In the genomic region with DNA sequence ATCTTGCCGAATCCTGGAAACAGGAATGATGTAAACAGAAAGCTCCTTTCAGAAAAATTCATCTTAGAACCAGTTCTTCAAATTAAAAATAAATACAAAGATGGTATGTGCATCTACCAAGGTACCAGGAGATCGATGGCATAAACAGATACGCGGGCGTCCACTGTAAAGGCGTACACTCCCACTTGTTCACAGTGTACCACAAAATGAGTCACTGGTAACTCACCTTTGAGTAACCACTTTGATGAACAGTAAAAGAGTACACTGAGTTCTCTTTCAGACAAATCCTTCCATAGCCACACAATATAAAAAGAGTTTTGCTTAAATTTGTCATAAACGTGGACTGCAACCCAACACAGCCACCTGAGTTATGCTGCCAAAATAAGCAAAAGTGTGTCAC, we compare ENCODE assay signal across 26 cellular contexts.
DNase-seq lines count a peak whose midpoint lies in the region; ATAC-seq, FAIRE-seq and TF ChIP-seq lines count a peak whose summit lies in the region.
"Had no signal": no experiment of that assay in that cellular context is flagged by ENCODE, and none has a peak within 500 bp of the region (broad histone marks: within the 10 kb centered on the region; RNA-seq: fewer than 3 reads in every experiment).

No MANE protein-coding gene starts in this region.

- POLR2A ChIA-PET in A549 (lab: Yijun Ruan, JAX): no interaction called here

- no peaks in the 10 kb centered on the region for H3K4me1 Mint-ChIP-seq in T-helper 17 cell
- H3K4me1 Mint-ChIP-seq: stimulated activated naive CD8-positive, alpha-beta T cell treated with anti-CD3 and anti-CD28 coated beads, Interleukin-15, amount 100 ng/mL, for 72 hours had no signal

- peaks cover 2% of the 10 kb centered on the region for H3K36me3 Mint-ChIP-seq in T-helper 17 cell (ENCODE audit: low read depth)
- H3K36me3 Mint-ChIP-seq: naive B cell had no signal

- TF ChIP-seq CTCF in A549 (IDR thresholded peaks at IDR 0.05): no peak

- H3K27ac ChIP-seq in A549: peak overlapping the region; percentile 72 to 78; a peak in 4 of 6 replicates
- H3K27ac ChIP-seq: C4-2B, SJCRH30, transverse colon had no signal

- no peak for TF ChIP-seq EP300 in A549 (IDR thresholded peaks at IDR 0.05)

- CTCF ChIA-PET in A549 (lab: Yijun Ruan, JAX): interaction anchor here (1.1 to 3.1 kb wide), 13 partner anchors 8 to 312 kb away, joined by 3 to 63 read pairs (median 9); no protein-coding TSS in a partner anchor

- no peak overlapping the region for H3K4me3 Mint-ChIP-seq in T-helper 17 cell
- H3K4me3 Mint-ChIP-seq: naive B cell; stimulated activated naive CD8-positive, alpha-beta T cell treated with anti-CD3 and anti-CD28 coated beads, Interleukin-15, amount 100 ng/mL, for 72 hours had no signal

- no peak for ATAC-seq in A549
- no peak for ATAC-seq in T-helper 17 cell
- ATAC-seq in GM21786 (IDR thresholded peaks at IDR 0.05; ENCODE audit: unreplicated experiment): no peak

- H3K27ac Mint-ChIP-seq in T-helper 17 cell: no peak overlapping the region
- H3K27ac Mint-ChIP-seq: naive B cell; stimulated activated naive CD8-positive, alpha-beta T cell treated with anti-CD3 and anti-CD28 coated beads, Interleukin-15, amount 100 ng/mL, for 72 hours had no signal

- H3K9me3 ChIP-seq in A549 (no peaks in the 10 kb centered on the region), T-helper 17 cell (ENCODE audit: control insufficient read depth, low read length, poor library complexity, severe bottlenecking) (no peaks in the 10 kb centered on the region)
- H3K9me3 ChIP-seq: MG63, right atrium auricular region, SJCRH30, transverse colon had no signal

- H3K27me3 Mint-ChIP-seq in T-helper 17 cell: peaks cover 45% of the 10 kb centered on the region

- TF ChIP-seq POLR2A in A549 (IDR thresholded peaks at IDR 0.05; ENCODE audit: low read length): no peak

- H3K4me1 ChIP-seq in A549: peaks cover 11% of the 10 kb centered on the region; the same call in 2 of the 3 replicates
- H3K4me1 ChIP-seq: SJCRH30 had no signal

- no peak for DNase-seq in A549 (ENCODE audit: low read depth in 1 of 2, low spot score in 1 of 2)
- DNase-seq in NCI-H226: peak; percentile 55
- peak; percentile 66 for DNase-seq in amniotic epithelial cell (ENCODE audit: low read depth)
- DNase-seq in iris pigment epithelial cell (ENCODE audit: low read depth): peak; percentile 36
- DNase-seq in foreskin melanocyte: no peak
- no peak for DNase-seq in T-helper 17 cell
- DNase-seq in 8988T: no peak
- DNase-seq: activated CD4-positive, alpha-beta T cell treated with anti-CD3 and anti-CD28 coated beads for 48 hours; activated naive CD4-positive, alpha-beta T cell treated with anti-CD3 and anti-CD28 coated beads, Interleukin-2, amount 50 U/mL, for 16 hours; anterior cingulate cortex; effector memory CD4-positive, alpha-beta T cell; naive B cell; NCI-H1436; NCI-H2171; occipital lobe; stimulated activated CD4-positive, alpha-beta T cell treated with anti-CD3 and anti-CD28 coated beads, Interleukin-12 subunit alpha, Interleukin-12 subunit beta, amount 100 ng/mL, for 4 hours; stimulated activated CD4-positive, alpha-beta T cell treated with anti-CD3 and anti-CD28 coated beads, Interleukin-4, amount 100 ng/mL, for 4 hours; stimulated activated naive CD8-positive, alpha-beta T cell treated with anti-CD3 and anti-CD28 coated beads, Interleukin-15, amount 100 ng/mL, for 72 hours; transverse colon had no signal

- 66% methylated on average over 7 of the region's 7 CpGs for WGBS in A549 (ENCODE audit: missing lambda C conversion rate)

- H3K4me2 ChIP-seq in A549: peak overlapping the region; percentile 80; the same call in 1 of the 3 replicates

- no peak for TF ChIP-seq RAD21 in A549 (conservative IDR thresholded peaks at IDR 0.05 in 1 of 2, IDR thresholded peaks at IDR 0.05 in 1 of 2)

- H3K4me3 ChIP-seq in A549: no peak overlapping the region
- H3K4me3 ChIP-seq: SJCRH30 had no signal

- no peak for FAIRE-seq in A549 (lab: Jason Lieb, UNC)
- FAIRE-seq: D721Med, H1 had no signal

TF ChIP-seq in A549, 52 proteins besides CTCF, POLR2A, EP300 and RAD21:
- TF ChIP-seq SREBF2 (IDR thresholded peaks at IDR 0.05) (no peak), KDM1A (IDR thresholded peaks at IDR 0.05; ENCODE audit: low read depth) (no peak), CHD2 (IDR thresholded peaks at IDR 0.05; ENCODE audit: low read length, partially characterized antibody) (no peak), RFX5 (IDR thresholded peaks at IDR 0.05) (no peak), BCL3 (IDR thresholded peaks at IDR 0.05) (no peak), CHD4 (IDR thresholded peaks at IDR 0.05; ENCODE audit: borderline replicate concordance) (no peak), RCOR1 (IDR thresholded peaks at IDR 0.05; ENCODE audit: low read depth, low read length) (no peak), HOXA7 (CRISPR knock-in tag; IDR thresholded peaks at IDR 0.05) (no peak), EHMT2 (IDR thresholded peaks at IDR 0.05; ENCODE audit: low read depth) (no peak), ELK1 (IDR thresholded peaks at IDR 0.05; ENCODE audit: low read depth, low read length) (no peak), ZNF302 (CRISPR knock-in tag; IDR thresholded peaks at IDR 0.05) (no peak), USF2 (IDR thresholded peaks at IDR 0.05) (no peak), MAZ (IDR thresholded peaks at IDR 0.05; ENCODE audit: borderline replicate concordance, low read depth, low read length) (no peak), PBX3 (IDR thresholded peaks at IDR 0.05) (no peak), CEBPB (IDR thresholded peaks at IDR 0.05) (no peak)
- TF ChIP-seq, protein P1, sequence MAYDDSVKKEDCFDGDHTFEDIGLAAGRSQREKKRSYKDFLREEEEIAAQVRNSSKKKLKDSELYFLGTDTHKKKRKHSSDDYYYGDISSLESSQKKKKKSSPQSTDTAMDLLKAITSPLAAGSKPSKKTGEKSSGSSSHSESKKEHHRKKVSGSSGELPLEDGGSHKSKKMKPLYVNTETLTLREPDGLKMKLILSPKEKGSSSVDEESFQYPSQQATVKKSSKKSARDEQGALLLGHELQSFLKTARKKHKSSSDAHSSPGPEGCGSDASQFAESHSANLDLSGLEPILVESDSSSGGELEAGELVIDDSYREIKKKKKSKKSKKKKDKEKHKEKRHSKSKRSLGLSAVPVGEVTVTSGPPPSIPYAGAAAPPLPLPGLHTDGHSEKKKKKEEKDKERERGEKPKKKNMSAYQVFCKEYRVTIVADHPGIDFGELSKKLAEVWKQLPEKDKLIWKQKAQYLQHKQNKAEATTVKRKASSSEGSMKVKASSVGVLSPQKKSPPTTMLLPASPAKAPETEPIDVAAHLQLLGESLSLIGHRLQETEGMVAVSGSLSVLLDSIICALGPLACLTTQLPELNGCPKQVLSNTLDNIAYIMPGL (CRISPR knock-in tag; IDR thresholded peaks at IDR 0.05; ENCODE audit: borderline replicate concordance): no peak

Comparison
In these comparisons a context has a peak if more than half of its experiments do, and no peak if none do; other contexts are left out.
1. DNase-seq: peak in NCI-H226 (single experiment), amniotic epithelial cell (single experiment) and iris pigment epithelial cell (single experiment); none in A549 (0 of 2), foreskin melanocyte (single experiment), T-helper 17 cell (0 of 3) and 8988T (single experiment).